Comparison of ENCODE assay signal across 1 cellular context in the genomic region with DNA sequence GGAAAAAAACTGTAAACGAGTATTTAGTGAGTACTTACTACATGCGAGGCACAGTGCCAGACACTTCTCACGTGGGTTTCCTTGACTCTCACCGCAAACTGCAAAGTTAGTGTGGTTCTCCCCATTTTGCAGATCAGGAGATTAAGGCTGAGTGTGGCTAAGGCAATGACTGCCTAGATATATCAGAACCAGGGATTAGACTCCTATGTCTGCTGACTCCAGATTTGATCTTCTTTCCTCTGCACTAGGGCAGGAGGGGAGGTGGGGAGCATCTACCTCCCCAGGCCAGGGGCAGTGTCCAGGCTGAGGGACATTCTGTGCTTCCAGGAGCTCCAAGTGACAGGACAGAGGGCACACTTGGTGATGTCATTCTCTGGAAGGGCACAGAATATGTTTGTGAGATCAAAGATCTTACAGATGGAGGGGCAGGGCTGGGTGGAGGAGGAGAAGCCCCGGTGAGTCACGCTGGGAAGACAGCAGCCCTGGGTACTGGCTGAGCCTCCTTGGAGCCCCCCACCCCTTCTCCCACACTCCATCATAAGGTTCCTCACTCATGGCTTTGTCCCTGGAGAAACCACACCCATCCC.
A peak's percentile ranks its signal among the peaks of the same experiment; 100 is the strongest.
TF ChIP-seq lines count a peak whose summit lies in the region.

No MANE protein-coding gene starts in this region.

TF ChIP-seq in HepG2, 621 proteins besides CTCF, POLR2A, EP300 and RAD21 (continued from another document and continues in another):
- TF ChIP-seq, protein P1, sequence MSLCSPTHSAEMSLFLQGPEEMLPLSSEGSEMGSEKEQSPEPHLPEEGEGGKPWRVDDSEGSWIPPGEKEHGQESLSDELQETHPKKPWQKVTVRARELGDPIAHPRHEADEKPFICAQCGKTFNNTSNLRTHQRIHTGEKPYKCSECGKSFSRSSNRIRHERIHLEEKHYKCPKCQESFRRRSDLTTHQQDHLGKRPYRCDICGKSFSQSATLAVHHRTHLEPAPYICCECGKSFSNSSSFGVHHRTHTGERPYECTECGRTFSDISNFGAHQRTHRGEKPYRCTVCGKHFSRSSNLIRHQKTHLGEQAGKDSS (CRISPR knock-in tag; IDR thresholded peaks at IDR 0.05; ENCODE audit: borderline replicate concordance, low read depth): no peak
- TF ChIP-seq BORCS8-MEF2B (CRISPR knock-in tag; IDR thresholded peaks at IDR 0.05) (no peak), SNRNP70 (IDR thresholded peaks at IDR 0.05; ENCODE audit: low read depth, low read length) (no peak), DPF2 (CRISPR knock-in tag; IDR thresholded peaks at IDR 0.05; ENCODE audit: borderline replicate concordance, low read depth) (no peak), ZNF350 (CRISPR knock-in tag; IDR thresholded peaks at IDR 0.05; ENCODE audit: borderline replicate concordance, low read depth) (no peak; the same call in 1 of the 2 replicates), SP5 (CRISPR knock-in tag; IDR thresholded peaks at IDR 0.05; ENCODE audit: borderline replicate concordance, low read depth) (no peak), ZFYVE20 (CRISPR knock-in tag; IDR thresholded peaks at IDR 0.05; ENCODE audit: borderline replicate concordance, low read depth) (no peak), ZMYM4 (CRISPR knock-in tag; IDR thresholded peaks at IDR 0.05) (no peak; the same call in 1 of the 2 replicates), IRF2 (CRISPR knock-in tag; IDR thresholded peaks at IDR 0.05) (no peak), ZNF230 (CRISPR knock-in tag; IDR thresholded peaks at IDR 0.05) (no peak), RFXAP (CRISPR knock-in tag; IDR thresholded peaks at IDR 0.05; ENCODE audit: borderline replicate concordance) (no peak), RAD51 (IDR thresholded peaks at IDR 0.05; ENCODE audit: borderline replicate concordance) (no peak), SNAI1 (CRISPR knock-in tag; IDR thresholded peaks at IDR 0.05; ENCODE audit: borderline replicate concordance) (no peak; the same call in 1 of the 2 replicates), ZNF10 (CRISPR knock-in tag; IDR thresholded peaks at IDR 0.05; ENCODE audit: borderline replicate concordance, low read depth) (no peak), CREM (IDR thresholded peaks at IDR 0.05) (no peak), CREM (CRISPR knock-in tag; IDR thresholded peaks at IDR 0.05) (no peak), RCOR2 (CRISPR knock-in tag; IDR thresholded peaks at IDR 0.05) (peak; percentile 94), THAP11 (CRISPR knock-in tag; IDR thresholded peaks at IDR 0.05) (no peak), NPAS2 (CRISPR knock-in tag; IDR thresholded peaks at IDR 0.05; ENCODE audit: borderline replicate concordance) (no peak), GATA4 (IDR thresholded peaks at IDR 0.05; ENCODE audit: borderline replicate concordance, low read depth) (no peak), ZNF776 (CRISPR knock-in tag; IDR thresholded peaks at IDR 0.05) (no peak), FOXJ3 (CRISPR knock-in tag; IDR thresholded peaks at IDR 0.05; ENCODE audit: borderline replicate concordance) (no peak), ZNF431 (CRISPR knock-in tag; IDR thresholded peaks at IDR 0.05; ENCODE audit: borderline replicate concordance, low read depth) (0 out of 2 replicates have a peak, but pooled peaks have one; percentile 14), ZNF317 (CRISPR knock-in tag; IDR thresholded peaks at IDR 0.05) (no peak), ZNF451 (CRISPR knock-in tag; IDR thresholded peaks at IDR 0.05) (no peak), MYC (CRISPR knock-in tag; IDR thresholded peaks at IDR 0.05; ENCODE audit: borderline replicate concordance) (no peak), STAT5B (CRISPR knock-in tag; IDR thresholded peaks at IDR 0.05) (0 out of 2 replicates have a peak, but pooled peaks have one; percentile 56), MAZ (IDR thresholded peaks at IDR 0.05; ENCODE audit: borderline replicate concordance, low read depth, low read length) (no peak), MAZ (CRISPR knock-in tag; IDR thresholded peaks at IDR 0.05; ENCODE audit: low read depth) (no peak; the same call in 1 of the 2 replicates), NFIC (IDR thresholded peaks at IDR 0.05; ENCODE audit: low read length) (no peak), SMARCC2 (IDR thresholded peaks at IDR 0.05) (no peak), SAFB2 (CRISPR knock-in tag; IDR thresholded peaks at IDR 0.05; ENCODE audit: borderline replicate concordance, low read depth) (no peak), CBX1 (IDR thresholded peaks at IDR 0.05; ENCODE audit: low read depth) (peak; percentile 46), SRY (CRISPR knock-in tag; IDR thresholded peaks at IDR 0.05) (0 out of 2 replicates have a peak, but pooled peaks have one; percentile 26), LCORL (IDR thresholded peaks at IDR 0.05) (no peak), LCORL (CRISPR knock-in tag; IDR thresholded peaks at IDR 0.05) (no peak), KMT2B (CRISPR knock-in tag; IDR thresholded peaks at IDR 0.05) (no peak), REXO4 (CRISPR knock-in tag; IDR thresholded peaks at IDR 0.05; ENCODE audit: borderline replicate concordance) (no peak)
- TF ChIP-seq, protein P2, sequence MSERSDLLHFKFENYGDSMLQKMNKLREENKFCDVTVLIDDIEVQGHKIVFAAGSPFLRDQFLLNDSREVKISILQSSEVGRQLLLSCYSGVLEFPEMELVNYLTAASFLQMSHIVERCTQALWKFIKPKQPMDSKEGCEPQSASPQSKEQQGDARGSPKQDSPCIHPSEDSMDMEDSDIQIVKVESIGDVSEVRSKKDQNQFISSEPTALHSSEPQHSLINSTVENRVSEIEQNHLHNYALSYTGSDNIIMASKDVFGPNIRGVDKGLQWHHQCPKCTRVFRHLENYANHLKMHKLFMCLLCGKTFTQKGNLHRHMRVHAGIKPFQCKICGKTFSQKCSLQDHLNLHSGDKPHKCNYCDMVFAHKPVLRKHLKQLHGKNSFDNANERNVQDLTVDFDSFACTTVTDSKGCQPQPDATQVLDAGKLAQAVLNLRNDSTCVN (CRISPR knock-in tag; IDR thresholded peaks at IDR 0.05; ENCODE audit: borderline replicate concordance): no peak
- TF ChIP-seq, protein P3, sequence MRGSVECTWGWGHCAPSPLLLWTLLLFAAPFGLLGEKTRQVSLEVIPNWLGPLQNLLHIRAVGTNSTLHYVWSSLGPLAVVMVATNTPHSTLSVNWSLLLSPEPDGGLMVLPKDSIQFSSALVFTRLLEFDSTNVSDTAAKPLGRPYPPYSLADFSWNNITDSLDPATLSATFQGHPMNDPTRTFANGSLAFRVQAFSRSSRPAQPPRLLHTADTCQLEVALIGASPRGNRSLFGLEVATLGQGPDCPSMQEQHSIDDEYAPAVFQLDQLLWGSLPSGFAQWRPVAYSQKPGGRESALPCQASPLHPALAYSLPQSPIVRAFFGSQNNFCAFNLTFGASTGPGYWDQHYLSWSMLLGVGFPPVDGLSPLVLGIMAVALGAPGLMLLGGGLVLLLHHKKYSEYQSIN (CRISPR knock-in tag; IDR thresholded peaks at IDR 0.05; ENCODE audit: borderline replicate concordance): no peak
- TF ChIP-seq, protein P4, sequence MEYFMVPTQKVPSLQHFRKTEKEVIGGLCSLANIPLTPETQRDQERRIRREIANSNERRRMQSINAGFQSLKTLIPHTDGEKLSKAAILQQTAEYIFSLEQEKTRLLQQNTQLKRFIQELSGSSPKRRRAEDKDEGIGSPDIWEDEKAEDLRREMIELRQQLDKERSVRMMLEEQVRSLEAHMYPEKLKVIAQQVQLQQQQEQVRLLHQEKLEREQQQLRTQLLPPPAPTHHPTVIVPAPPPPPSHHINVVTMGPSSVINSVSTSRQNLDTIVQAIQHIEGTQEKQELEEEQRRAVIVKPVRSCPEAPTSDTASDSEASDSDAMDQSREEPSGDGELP (IDR thresholded peaks at IDR 0.05; ENCODE audit: borderline replicate concordance, low read depth): peak; percentile 13; the same call in 1 of the 2 replicates
- TF ChIP-seq, protein P5, sequence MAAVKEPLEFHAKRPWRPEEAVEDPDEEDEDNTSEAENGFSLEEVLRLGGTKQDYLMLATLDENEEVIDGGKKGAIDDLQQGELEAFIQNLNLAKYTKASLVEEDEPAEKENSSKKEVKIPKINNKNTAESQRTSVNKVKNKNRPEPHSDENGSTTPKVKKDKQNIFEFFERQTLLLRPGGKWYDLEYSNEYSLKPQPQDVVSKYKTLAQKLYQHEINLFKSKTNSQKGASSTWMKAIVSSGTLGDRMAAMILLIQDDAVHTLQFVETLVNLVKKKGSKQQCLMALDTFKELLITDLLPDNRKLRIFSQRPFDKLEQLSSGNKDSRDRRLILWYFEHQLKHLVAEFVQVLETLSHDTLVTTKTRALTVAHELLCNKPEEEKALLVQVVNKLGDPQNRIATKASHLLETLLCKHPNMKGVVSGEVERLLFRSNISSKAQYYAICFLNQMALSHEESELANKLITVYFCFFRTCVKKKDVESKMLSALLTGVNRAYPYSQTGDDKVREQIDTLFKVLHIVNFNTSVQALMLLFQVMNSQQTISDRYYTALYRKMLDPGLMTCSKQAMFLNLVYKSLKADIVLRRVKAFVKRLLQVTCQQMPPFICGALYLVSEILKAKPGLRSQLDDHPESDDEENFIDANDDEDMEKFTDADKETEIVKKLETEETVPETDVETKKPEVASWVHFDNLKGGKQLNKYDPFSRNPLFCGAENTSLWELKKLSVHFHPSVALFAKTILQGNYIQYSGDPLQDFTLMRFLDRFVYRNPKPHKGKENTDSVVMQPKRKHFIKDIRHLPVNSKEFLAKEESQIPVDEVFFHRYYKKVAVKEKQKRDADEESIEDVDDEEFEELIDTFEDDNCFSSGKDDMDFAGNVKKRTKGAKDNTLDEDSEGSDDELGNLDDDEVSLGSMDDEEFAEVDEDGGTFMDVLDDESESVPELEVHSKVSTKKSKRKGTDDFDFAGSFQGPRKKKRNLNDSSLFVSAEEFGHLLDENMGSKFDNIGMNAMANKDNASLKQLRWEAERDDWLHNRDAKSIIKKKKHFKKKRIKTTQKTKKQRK (IDR thresholded peaks at IDR 0.05; ENCODE audit: low read length): no peak
- TF ChIP-seq, protein P6, sequence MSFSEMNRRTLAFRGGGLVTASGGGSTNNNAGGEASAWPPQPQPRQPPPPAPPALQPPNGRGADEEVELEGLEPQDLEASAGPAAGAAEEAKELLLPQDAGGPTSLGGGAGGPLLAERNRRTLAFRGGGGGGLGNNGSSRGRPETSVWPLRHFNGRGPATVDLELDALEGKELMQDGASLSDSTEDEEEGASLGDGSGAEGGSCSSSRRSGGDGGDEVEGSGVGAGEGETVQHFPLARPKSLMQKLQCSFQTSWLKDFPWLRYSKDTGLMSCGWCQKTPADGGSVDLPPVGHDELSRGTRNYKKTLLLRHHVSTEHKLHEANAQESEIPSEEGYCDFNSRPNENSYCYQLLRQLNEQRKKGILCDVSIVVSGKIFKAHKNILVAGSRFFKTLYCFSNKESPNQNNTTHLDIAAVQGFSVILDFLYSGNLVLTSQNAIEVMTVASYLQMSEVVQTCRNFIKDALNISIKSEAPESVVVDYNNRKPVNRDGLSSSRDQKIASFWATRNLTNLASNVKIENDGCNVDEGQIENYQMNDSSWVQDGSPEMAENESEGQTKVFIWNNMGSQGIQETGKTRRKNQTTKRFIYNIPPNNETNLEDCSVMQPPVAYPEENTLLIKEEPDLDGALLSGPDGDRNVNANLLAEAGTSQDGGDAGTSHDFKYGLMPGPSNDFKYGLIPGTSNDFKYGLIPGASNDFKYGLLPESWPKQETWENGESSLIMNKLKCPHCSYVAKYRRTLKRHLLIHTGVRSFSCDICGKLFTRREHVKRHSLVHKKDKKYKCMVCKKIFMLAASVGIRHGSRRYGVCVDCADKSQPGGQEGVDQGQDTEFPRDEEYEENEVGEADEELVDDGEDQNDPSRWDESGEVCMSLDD (CRISPR knock-in tag; IDR thresholded peaks at IDR 0.05; ENCODE audit: borderline replicate concordance): no peak
- TF ChIP-seq, protein P7, sequence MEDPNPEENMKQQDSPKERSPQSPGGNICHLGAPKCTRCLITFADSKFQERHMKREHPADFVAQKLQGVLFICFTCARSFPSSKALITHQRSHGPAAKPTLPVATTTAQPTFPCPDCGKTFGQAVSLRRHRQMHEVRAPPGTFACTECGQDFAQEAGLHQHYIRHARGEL (CRISPR knock-in tag; IDR thresholded peaks at IDR 0.05): no peak
- TF ChIP-seq, protein P8, sequence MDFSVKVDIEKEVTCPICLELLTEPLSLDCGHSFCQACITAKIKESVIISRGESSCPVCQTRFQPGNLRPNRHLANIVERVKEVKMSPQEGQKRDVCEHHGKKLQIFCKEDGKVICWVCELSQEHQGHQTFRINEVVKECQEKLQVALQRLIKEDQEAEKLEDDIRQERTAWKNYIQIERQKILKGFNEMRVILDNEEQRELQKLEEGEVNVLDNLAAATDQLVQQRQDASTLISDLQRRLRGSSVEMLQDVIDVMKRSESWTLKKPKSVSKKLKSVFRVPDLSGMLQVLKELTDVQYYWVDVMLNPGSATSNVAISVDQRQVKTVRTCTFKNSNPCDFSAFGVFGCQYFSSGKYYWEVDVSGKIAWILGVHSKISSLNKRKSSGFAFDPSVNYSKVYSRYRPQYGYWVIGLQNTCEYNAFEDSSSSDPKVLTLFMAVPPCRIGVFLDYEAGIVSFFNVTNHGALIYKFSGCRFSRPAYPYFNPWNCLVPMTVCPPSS (IDR thresholded peaks at IDR 0.05): no peak
- TF ChIP-seq, protein P9, sequence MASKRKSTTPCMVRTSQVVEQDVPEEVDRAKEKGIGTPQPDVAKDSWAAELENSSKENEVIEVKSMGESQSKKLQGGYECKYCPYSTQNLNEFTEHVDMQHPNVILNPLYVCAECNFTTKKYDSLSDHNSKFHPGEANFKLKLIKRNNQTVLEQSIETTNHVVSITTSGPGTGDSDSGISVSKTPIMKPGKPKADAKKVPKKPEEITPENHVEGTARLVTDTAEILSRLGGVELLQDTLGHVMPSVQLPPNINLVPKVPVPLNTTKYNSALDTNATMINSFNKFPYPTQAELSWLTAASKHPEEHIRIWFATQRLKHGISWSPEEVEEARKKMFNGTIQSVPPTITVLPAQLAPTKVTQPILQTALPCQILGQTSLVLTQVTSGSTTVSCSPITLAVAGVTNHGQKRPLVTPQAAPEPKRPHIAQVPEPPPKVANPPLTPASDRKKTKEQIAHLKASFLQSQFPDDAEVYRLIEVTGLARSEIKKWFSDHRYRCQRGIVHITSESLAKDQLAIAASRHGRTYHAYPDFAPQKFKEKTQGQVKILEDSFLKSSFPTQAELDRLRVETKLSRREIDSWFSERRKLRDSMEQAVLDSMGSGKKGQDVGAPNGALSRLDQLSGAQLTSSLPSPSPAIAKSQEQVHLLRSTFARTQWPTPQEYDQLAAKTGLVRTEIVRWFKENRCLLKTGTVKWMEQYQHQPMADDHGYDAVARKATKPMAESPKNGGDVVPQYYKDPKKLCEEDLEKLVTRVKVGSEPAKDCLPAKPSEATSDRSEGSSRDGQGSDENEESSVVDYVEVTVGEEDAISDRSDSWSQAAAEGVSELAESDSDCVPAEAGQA (IDR thresholded peaks at IDR 0.05; ENCODE audit: low read depth): no peak
- TF ChIP-seq, protein P9 (CRISPR knock-in tag; IDR thresholded peaks at IDR 0.05; ENCODE audit: borderline replicate concordance): no peak
